Comparison of ENCODE assay signal across 19 cellular contexts in genomic region chr18:1846640-1847039, GRCh38.
DNase-seq lines count a peak whose midpoint lies in the region; TF ChIP-seq lines count a peak whose summit lies in the region.
"Had no signal": no experiment of that assay in that cellular context is flagged by ENCODE, and none has a peak within 500 bp of the region (broad histone marks: within the 10 kb centered on the region; RNA-seq: fewer than 3 reads in every experiment).

No MANE protein-coding gene starts in this region.

- no peaks in the 10 kb centered on the region for H4K20me1 ChIP-seq in smooth muscle cell (ENCODE audit: low read depth)

- H3K9ac ChIP-seq in smooth muscle cell (ENCODE audit: low read depth): no peak overlapping the region

- in situ Hi-C loops in brain microvascular endothelial cell (cut with HindIII; ENCODE audit: low pct_ligation_motif_present, low sequenced_read_pairs): no loop called here

- 15% methylated on average over 3 of the region's 3 CpGs for WGBS in smooth muscle cell (ENCODE audit: low lambda C conversion rate)

- H3K4me1 Mint-ChIP-seq in activated T-cell treated with anti-CD3 and anti-CD28 coated beads, Interleukin-2, amount 50 U/mL, for 24 hours (ENCODE audit: low read depth): no peaks in the 10 kb centered on the region

- no peak for TF ChIP-seq CTCF in RWPE1 (conservative IDR thresholded peaks at IDR 0.05; ENCODE audit: low read depth)
- TF ChIP-seq CTCF in brain microvascular endothelial cell (IDR thresholded peaks at IDR 0.05; ENCODE audit: low read depth, low read length, missing control alignments): no peak
- no peak for TF ChIP-seq CTCF in smooth muscle cell (IDR thresholded peaks at IDR 0.05; ENCODE audit: borderline replicate concordance, insufficient read depth, poor library complexity, severe bottlenecking)

- H3K9me3 ChIP-seq in smooth muscle cell (replicated peaks; ENCODE audit: low read depth): no peaks in the 10 kb centered on the region
- H3K9me3 ChIP-seq: Caco-2, lower lobe of right lung, neutrophil, stomach had no signal

- peak overlapping the region; percentile 58 for H3K4me2 ChIP-seq in smooth muscle cell

- no peaks in the 10 kb centered on the region for H3K79me2 ChIP-seq in smooth muscle cell (ENCODE audit: low read depth)

- DNase-seq in HT-29 (ENCODE audit: low spot score) (peak; percentile 51), RWPE1 (ENCODE audit: low spot score) (peak; percentile 12), brain microvascular endothelial cell (peak; percentile 8), smooth muscle cell (lab: John Stamatoyannopoulos, UW; ENCODE audit: unreplicated experiment) (no peak), HuH-7.5 (ENCODE audit: low spot score) (no peak), NCI-H345 treated with DMSO at 0.1 percent for 48 hours (lab: John Stamatoyannopoulos, UW; ENCODE audit: unreplicated experiment) (no peak), foreskin melanocyte (no peak)
- DNase-seq in activated T-cell treated with anti-CD3 and anti-CD28 coated beads, Interleukin-2, amount 50 U/mL, for 24 hours: no peak
- DNase-seq: activated CD4-positive, alpha-beta T cell treated with anti-CD3 and anti-CD28 coated beads, Interleukin-2, amount 50 U/mL, for 1 hour; activated naive CD8-positive, alpha-beta T cell treated with anti-CD3 and anti-CD28 coated beads for 36 hours; Caco-2; lower lobe of right lung; NCI-H187; NCI-H510A; retina; stomach had no signal

- H3K27ac Mint-ChIP-seq in activated T-cell treated with anti-CD3 and anti-CD28 coated beads, Interleukin-2, amount 50 U/mL, for 24 hours: no peak overlapping the region
- H3K27ac Mint-ChIP-seq: activated naive CD8-positive, alpha-beta T cell treated with anti-CD3 and anti-CD28 coated beads for 36 hours; activated T-helper 2 cell treated with anti-CD3 and anti-CD28 coated beads, Interferon-gamma antibody, Interleukin-2, Interleukin-4, amounts not matched to agents 10 μg/mL and 5 μg/mL and 100 μg/mL, durations not matched to agents 14 hours and 24 hours and 36 hours had no signal

- CTCF ChIA-PET in RWPE1 (lab: Yijun Ruan, JAX): interaction anchor here (0.7 kb wide), 1 partner anchor 183 kb away, joined by 3 read pairs; no protein-coding TSS in a partner anchor

- H3K27me3 ChIP-seq in brain microvascular endothelial cell (replicated peaks) (no peaks in the 10 kb centered on the region), smooth muscle cell (ENCODE audit: low read depth) (no peaks in the 10 kb centered on the region)
- H3K27me3 ChIP-seq: stomach had no signal

- H3K4me3 Mint-ChIP-seq in activated T-cell treated with anti-CD3 and anti-CD28 coated beads, Interleukin-2, amount 50 U/mL, for 24 hours: no peak overlapping the region
- H3K4me3 Mint-ChIP-seq: activated naive CD8-positive, alpha-beta T cell treated with anti-CD3 and anti-CD28 coated beads for 36 hours had no signal

- POLR2A ChIA-PET in RWPE1 (lab: Yijun Ruan, JAX; ENCODE audit: low non-redundant PET): no interaction called here

- peaks cover 4% of the 10 kb centered on the region for H3F3A ChIP-seq in smooth muscle cell (ENCODE audit: low read depth)

- no peak overlapping the region for H3K4me3 ChIP-seq in brain microvascular endothelial cell (ENCODE audit: low read depth, low read length)
- H3K4me3 ChIP-seq in smooth muscle cell: no peak overlapping the region
- H3K4me3 ChIP-seq: lower lobe of right lung, stomach had no signal

- peaks cover 4% of the 10 kb centered on the region for H3K9me3 Mint-ChIP-seq in activated T-cell treated with anti-CD3 and anti-CD28 coated beads, Interleukin-2, amount 50 U/mL, for 24 hours
- H3K9me3 Mint-ChIP-seq: activated naive CD8-positive, alpha-beta T cell treated with anti-CD3 and anti-CD28 coated beads for 36 hours had no signal

- no peaks in the 10 kb centered on the region for H3K36me3 ChIP-seq in brain microvascular endothelial cell (replicated peaks)
- H3K36me3 ChIP-seq in smooth muscle cell (ENCODE audit: low read depth): no peaks in the 10 kb centered on the region
- H3K36me3 ChIP-seq: lower lobe of right lung, neutrophil, stomach had no signal

- H3K4me1 ChIP-seq in smooth muscle cell (ENCODE audit: low read depth): peaks cover 4% of the 10 kb centered on the region
- H3K4me1 ChIP-seq: Caco-2, lower lobe of right lung, stomach had no signal

- no peak overlapping the region for H2AFZ ChIP-seq in smooth muscle cell (ENCODE audit: low read depth)

- H3K27me3 Mint-ChIP-seq in activated T-cell treated with anti-CD3 and anti-CD28 coated beads, Interleukin-2, amount 50 U/mL, for 24 hours: no peaks in the 10 kb centered on the region
- H3K27me3 Mint-ChIP-seq: activated naive CD8-positive, alpha-beta T cell treated with anti-CD3 and anti-CD28 coated beads for 36 hours had no signal

- no peak overlapping the region for H3K27ac ChIP-seq in RWPE1
- H3K27ac ChIP-seq in brain microvascular endothelial cell: no peak overlapping the region
- H3K27ac ChIP-seq in smooth muscle cell (ENCODE audit: low read depth): peak overlapping the region; percentile 52
- H3K27ac ChIP-seq: lower lobe of right lung, neutrophil, stomach, VCaP had no signal

- H3K36me3 Mint-ChIP-seq in activated T-cell treated with anti-CD3 and anti-CD28 coated beads, Interleukin-2, amount 50 U/mL, for 24 hours (ENCODE audit: low read depth): no peaks in the 10 kb centered on the region
- H3K36me3 Mint-ChIP-seq: activated naive CD8-positive, alpha-beta T cell treated with anti-CD3 and anti-CD28 coated beads for 36 hours had no signal

Comparison
In these comparisons a context has a peak if more than half of its experiments do, and no peak if none do; other contexts are left out.
1. DNase-seq: peak in HT-29 (single experiment), RWPE1 (single experiment) and brain microvascular endothelial cell (single experiment); none in smooth muscle cell (single experiment), HuH-7.5 (single experiment), activated T-cell treated with anti-CD3 and anti-CD28 coated beads, Interleukin-2, amount 50 U/mL, for 24 hours (single experiment), NCI-H345 treated with DMSO at 0.1 percent for 48 hours (single experiment) and foreskin melanocyte (single experiment).